8 cellular contexts compared by ENCODE assay signal in genomic region chr7:107564553-107565298, GRCh38. TPM values are rescaled to one million over a fixed set of nuclear protein-coding genes. Genes with fewer than 3 reads are reported as not detected.
DNase-seq lines count a peak whose midpoint lies in the region; ATAC-seq and TF ChIP-seq lines count a peak whose summit lies in the region.

No MANE protein-coding gene starts in this region.

- H3K27ac ChIP-seq in PC-9 = peak overlapping the region; percentile 89

- H3K4me1 Mint-ChIP-seq in endothelial cell (ENCODE audit: unreplicated experiment) = peaks cover 36% of the 10 kb centered on the region

- H3K4me3 Mint-ChIP-seq in endothelial cell (ENCODE audit: unreplicated experiment) = peak overlapping the region; percentile 91

- peak overlapping the region; percentile 74 for H3K27ac Mint-ChIP-seq in endothelial cell (ENCODE audit: unreplicated experiment)

- CTCF ChIA-PET in PC-9 (lab: Charles Lee) = interaction anchor here (0.6 to 1.6 kb wide), 3 partner anchors 44 to 179 kb away, joined by 3 to 8 read pairs (median 3); partner anchors contain the start of gene CBLL1

- H4K20me1 ChIP-seq in PC-9 (ENCODE audit: insufficient read depth) = no peaks in the 10 kb centered on the region

- H3K36me3 ChIP-seq in PC-9 (ENCODE audit: low read depth) (peaks cover 13% of the 10 kb centered on the region; the same call in 1 of the 2 replicates), neuron (ENCODE audit: insufficient read depth, low read length) (peaks cover 9% of the 10 kb centered on the region)

- H3K9me3 ChIP-seq in PC-9 (ENCODE audit: insufficient read depth, low read depth) (no peaks in the 10 kb centered on the region), neuron (ENCODE audit: low read length) (no peaks in the 10 kb centered on the region)

- H3K4me1 ChIP-seq in PC-9 (replicated peaks; ENCODE audit: insufficient read depth) = peaks cover 39% of the 10 kb centered on the region
- peaks cover 20% of the 10 kb centered on the region for H3K4me1 ChIP-seq in neuron (ENCODE audit: insufficient read depth, low read length)

- POLR2A ChIA-PET in PC-9 (lab: Charles Lee; ENCODE audit: unreplicated experiment) = interaction anchor here (0.6 kb wide), 1 partner anchor 8 kb away, joined by 3 read pairs; no protein-coding TSS in a partner anchor

- peaks cover 62% of the 10 kb centered on the region for H3K79me2 ChIP-seq in PC-9 (ENCODE audit: low read depth)

- no peaks in the 10 kb centered on the region for H3K9me2 ChIP-seq in PC-9 (ENCODE audit: insufficient read depth)

- H3F3A ChIP-seq in PC-9 (ENCODE audit: insufficient read depth, low read depth) = peaks cover 11% of the 10 kb centered on the region; the same call in 1 of the 2 replicates

- peak overlapping the region; percentile 94 for H2AFZ ChIP-seq in PC-9
- peak overlapping the region; percentile 80 for H2AFZ ChIP-seq in neuron (ENCODE audit: low read depth, low read length)

- intact Hi-C loops in PC-9 (cut with micrococcal nuclease; ENCODE audit: unreplicated experiment) = loop anchor here (1.0 to 10.0 kb wide), 7 partner anchors 16 to 360 kb away; partner anchors contain the start of genes BCAP29 and SLC26A4

- no TSS peak for BruUV-seq in PC-9 (replicated peaks; lab: Mats Ljungman, UMichigan)

- no peaks in the 10 kb centered on the region for H3K9me3 Mint-ChIP-seq in endothelial cell (ENCODE audit: unreplicated experiment)

- peaks cover 3% of the 10 kb centered on the region for H3K36me3 Mint-ChIP-seq in endothelial cell (ENCODE audit: low read depth, unreplicated experiment)

- peak overlapping the region; percentile 94 for H3K4me2 ChIP-seq in PC-9

- H3K27me3 ChIP-seq in PC-9 (ENCODE audit: insufficient read depth, low read depth) (no peaks in the 10 kb centered on the region), neuron (ENCODE audit: insufficient read depth, low read length) (no peaks in the 10 kb centered on the region)

- TF ChIP-seq CTCF in PC-9 (conservative IDR thresholded peaks at IDR 0.05) (no peak), endothelial cell (IDR thresholded peaks at IDR 0.05; ENCODE audit: unreplicated experiment) (no peak)

- DNase-seq in PC-9 (peak in 1 of 2 experiments; percentile 81), endothelial cell (ENCODE audit: low spot score) (no peak), NCI-H2171 treated with DMSO at 0.1 percent for 48 hours (lab: John Stamatoyannopoulos, UW) (no peak), COR-L47 (lab: John Stamatoyannopoulos, UW) (no peak), NCI-H1105 treated with DMSO at 0.1 percent for 48 hours (lab: John Stamatoyannopoulos, UW) (no peak)

- peak overlapping the region; percentile 90 for H3K4me3 ChIP-seq in GM08714 (ENCODE audit: low read length)
- peak overlapping the region; percentile 92 for H3K4me3 ChIP-seq in PC-9
- H3K4me3 ChIP-seq in neuron (ENCODE audit: low read length) = peak overlapping the region; percentile 70

- peaks cover 4% of the 10 kb centered on the region for H3K27me3 Mint-ChIP-seq in endothelial cell (ENCODE audit: unreplicated experiment)

- ATAC-seq in HG03520 (IDR thresholded peaks at IDR 0.05; ENCODE audit: unreplicated experiment) = no peak

RNA-seq across cellular contexts. Expression of gene DUS4L, which starts 1.0 kb away (rescaled TPM):
- total RNA-seq in PC-9 (2021) (22.0 and 25.2 TPM in 2 replicates), endothelial cell (ENCODE audit: unreplicated experiment) (10.0 TPM)

RNA-seq across cellular contexts. Expression of gene COG5, which starts 1.0 kb away (rescaled TPM):
- total RNA-seq in PC-9 (2021) (32.3 and 43.5 TPM in 2 replicates), endothelial cell (ENCODE audit: unreplicated experiment) (26.7 TPM)

RNA-seq across cellular contexts. Expression of gene BCAP29, which starts 15.3 kb away (rescaled TPM):
- total RNA-seq in PC-9 (2021) (45.5 and 58.3 TPM in 2 replicates), endothelial cell (ENCODE audit: unreplicated experiment) (114 TPM)
